In the genomic region with DNA sequence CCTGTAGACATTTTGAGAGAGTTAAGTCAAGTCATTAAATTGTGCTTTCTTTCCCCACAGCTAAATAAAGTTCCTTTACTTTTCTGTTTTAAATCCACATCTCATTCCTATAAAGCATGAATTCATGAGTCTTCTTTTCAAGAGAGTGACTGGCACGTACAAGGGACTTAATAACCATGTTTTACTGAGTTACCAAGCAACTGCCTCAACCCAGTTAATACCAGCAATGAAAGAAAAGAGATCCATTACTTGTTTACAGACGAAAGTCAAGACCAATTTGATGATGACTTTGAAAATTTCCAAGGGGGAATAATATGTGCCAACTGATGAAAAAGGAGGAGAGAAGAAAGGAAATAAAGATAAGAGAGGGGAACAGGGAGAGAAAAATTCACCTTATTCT, we compare ENCODE assay signal across 4 cellular contexts.
"Had no signal": no experiment of that assay in that cellular context is flagged by ENCODE, and none has a peak within 500 bp of the region (broad histone marks: within the 10 kb centered on the region; RNA-seq: fewer than 3 reads in every experiment).

No MANE protein-coding gene starts in this region.

- H2AFZ ChIP-seq: GM23338 had no signal

- DNase-seq: H9, HCEC 1CT, IMR-90 had no signal

- H3K4me3 ChIP-seq: GM23338 had no signal

- ATAC-seq: GM23338 had no signal

- H3K4me2 ChIP-seq: GM23338 had no signal
